ENCODE assay signal across 17 cellular contexts in the genomic region with DNA sequence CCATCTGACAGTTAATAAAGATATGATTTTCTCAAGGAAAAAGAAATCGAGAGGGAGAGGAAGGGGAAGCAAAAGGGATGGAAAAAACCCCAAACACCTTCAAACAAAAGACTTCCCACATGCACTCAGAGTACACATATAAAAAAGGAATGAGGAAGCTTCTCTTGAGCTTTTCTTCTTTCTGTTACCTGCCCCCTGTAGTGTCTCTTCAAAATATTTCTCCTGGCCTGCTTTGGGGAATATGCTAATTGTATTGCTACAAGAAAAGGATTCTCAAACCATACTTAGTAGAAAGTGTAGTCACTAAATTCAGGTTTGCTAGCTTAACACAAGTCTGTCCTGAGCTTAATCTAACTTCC. TPM values are rescaled to one million over a fixed set of nuclear protein-coding genes. Genes with fewer than 3 reads are reported as not detected.
DNase-seq lines count a peak whose midpoint lies in the region; ATAC-seq and TF ChIP-seq lines count a peak whose summit lies in the region.
"Had no signal": no experiment of that assay in that cellular context is flagged by ENCODE, and none has a peak within 500 bp of the region (broad histone marks: within the 10 kb centered on the region; RNA-seq: fewer than 3 reads in every experiment).

No MANE protein-coding gene starts in this region.

- H3K36me3 ChIP-seq in iPS-18a (ENCODE audit: control insufficient read depth, low read depth, low read length) = peaks cover 34% of the 10 kb centered on the region
- no peaks in the 10 kb centered on the region for H3K36me3 ChIP-seq in ovary

- H3K9me3 ChIP-seq in iPS-18a (ENCODE audit: control insufficient read depth, low read depth, low read length) (no peaks in the 10 kb centered on the region), ovary (no peaks in the 10 kb centered on the region)
- H3K9me3 ChIP-seq: heart right ventricle, neutrophil had no signal

- H3K4me3 ChIP-seq in iPS-18a (ENCODE audit: low read length) (peak overlapping the region; percentile 26), ovary (no peak overlapping the region)
- H3K4me3 ChIP-seq: heart right ventricle had no signal

- ATAC-seq in GM18868 (IDR thresholded peaks at IDR 0.05; ENCODE audit: unreplicated experiment) = peak; percentile 35
- peak; percentile 28 for ATAC-seq in GM21576 (IDR thresholded peaks at IDR 0.05; ENCODE audit: unreplicated experiment)
- ATAC-seq in HG03280 (IDR thresholded peaks at IDR 0.05; ENCODE audit: unreplicated experiment) = peak; percentile 34
- ATAC-seq: heart right ventricle, left ventricle myocardium superior, PC-3 had no signal

- DNase-seq in activated gamma-delta T cell treated with Interleukin-2 at 50 U/mL for 16 hours = no peak
- no peak for DNase-seq in ovary
- DNase-seq in SKM-1 (lab: John Stamatoyannopoulos, UW; ENCODE audit: unreplicated experiment) = no peak
- DNase-seq in cardiac septum (ENCODE audit: low spot score) = no peak
- DNase-seq: activated CD8-positive, alpha-beta memory T cell treated with anti-CD3 and anti-CD28 coated beads for 24 hours; cerebellar nuclear complex; heart right ventricle; HFFc6; left ventricle myocardium superior; PC-3 had no signal

- WGBS in ovary, 3 donors = 38 to 74% (median 71%) methylated on average over 1 of the region's 1 CpG

- TF ChIP-seq CTCF in ovary (IDR thresholded peaks at IDR 0.05) = no peak

- H3K4me1 ChIP-seq in iPS-18a (ENCODE audit: control insufficient read depth, low read depth, low read length) = peaks cover 16% of the 10 kb centered on the region
- H3K4me1 ChIP-seq in ovary (ENCODE audit: insufficient read depth) = no peaks in the 10 kb centered on the region
- H3K4me1 ChIP-seq: heart right ventricle had no signal

- H3K9ac ChIP-seq in iPS-18a (ENCODE audit: low read length) = peak overlapping the region; percentile 13

- H3K27ac ChIP-seq in iPS-18a (ENCODE audit: low read length) (peak overlapping the region; percentile 57), ovary (no peak overlapping the region)
- H3K27ac ChIP-seq: C4-2B, epithelial cell of prostate, heart right ventricle, neutrophil had no signal

- no peak for TF ChIP-seq EP300 in ovary (IDR thresholded peaks at IDR 0.05)

- intact Hi-C loops in ovary (cut with DNase I) (no loop called here), cardiac septum (cut with DNase I) (loop anchor here (10.0 kb wide), 1 partner anchor 483 kb away; no protein-coding TSS in a partner anchor)

- H3K27me3 ChIP-seq in iPS-18a (ENCODE audit: control insufficient read depth, insufficient read depth, low read length) (no peaks in the 10 kb centered on the region), ovary (no peaks in the 10 kb centered on the region)
- H3K27me3 ChIP-seq: heart right ventricle, neutrophil had no signal

- TF ChIP-seq POLR2A in ovary (IDR thresholded peaks at IDR 0.05) = no peak

RNA-seq across cellular contexts. Expression of gene KIF14, which starts 58.7 kb away (rescaled TPM):
- under 1 TPM in 5 of 7 donors, not detected in 2; 0.03 to 0.40 (median 0.11) TPM for total RNA-seq in ovary
- under 1 TPM; 0.06 to 0.23 TPM for polyA plus RNA-seq in ovary
- 0.05 TPM for total RNA-seq in cardiac septum
